ENCODE assay signal across 9 cellular contexts in the genomic region with DNA sequence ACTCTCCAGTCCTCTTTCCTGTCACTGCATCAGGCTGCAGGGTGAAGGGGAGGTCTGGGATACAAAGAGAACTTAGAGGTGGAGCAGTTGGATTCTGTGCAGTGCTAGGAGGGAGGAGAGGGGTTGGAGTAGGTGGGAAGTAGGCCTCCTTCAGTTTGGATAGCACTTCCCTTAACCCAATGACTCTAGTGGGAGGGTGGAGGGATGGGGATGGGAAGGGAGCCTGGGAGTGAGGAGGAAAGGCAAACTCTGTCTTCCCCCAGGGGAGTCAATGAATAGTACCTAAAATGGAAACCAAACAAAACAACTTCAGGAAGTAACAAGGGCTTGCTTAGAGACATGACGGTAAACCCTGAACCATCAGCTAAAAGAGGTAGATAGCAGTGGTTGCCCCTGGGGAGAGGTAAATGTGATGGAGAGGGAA. TPM values are rescaled to one million over a fixed set of nuclear protein-coding genes. Genes with fewer than 3 reads are reported as not detected.
A peak's percentile ranks its signal among the peaks of the same experiment; 100 is the strongest.
DNase-seq lines count a peak whose midpoint lies in the region; ATAC-seq and TF ChIP-seq lines count a peak whose summit lies in the region.
"Had no signal": no experiment of that assay in that cellular context is flagged by ENCODE, and none has a peak within 500 bp of the region (broad histone marks: within the 10 kb centered on the region; RNA-seq: fewer than 3 reads in every experiment).

No MANE protein-coding gene starts in this region.

- DNase-seq in activated naive CD4-positive, alpha-beta T cell treated with anti-CD3 and anti-CD28 coated beads for 36 hours: no peak
- no peak for DNase-seq in activated naive CD4-positive, alpha-beta T cell treated with anti-CD3 and anti-CD28 coated beads, Interleukin-2, amount 50 U/mL, for 16 hours
- DNase-seq in ecto neural progenitor cell (ENCODE audit: low spot score) (peak; percentile 44), mesothelial cell of epicardium (ENCODE audit: low spot score in 2 of 2, unreplicated experiment in 2 of 2) (no peak)
- DNase-seq in stimulated activated CD4-positive, alpha-beta T cell treated with anti-CD3 and anti-CD28 coated beads, Interleukin-2, amount 100 ng/mL, for 24 hours: no peak
- DNase-seq in effector CD8-positive, alpha-beta T cell (lab: John Stamatoyannopoulos, UW): no peak
- DNase-seq: cortex of kidney had no signal

- H3K27ac Mint-ChIP-seq in activated naive CD4-positive, alpha-beta T cell treated with anti-CD3 and anti-CD28 coated beads for 36 hours: no peak overlapping the region
- peak overlapping the region; percentile 87 for H3K27ac Mint-ChIP-seq in mesothelial cell of epicardium

- H3K9me3 Mint-ChIP-seq in activated naive CD4-positive, alpha-beta T cell treated with anti-CD3 and anti-CD28 coated beads for 36 hours: no peaks in the 10 kb centered on the region
- no peaks in the 10 kb centered on the region for H3K9me3 Mint-ChIP-seq in mesothelial cell of epicardium

- peak overlapping the region; percentile 34 for H3K4me3 Mint-ChIP-seq in activated naive CD4-positive, alpha-beta T cell treated with anti-CD3 and anti-CD28 coated beads for 36 hours
- H3K4me3 Mint-ChIP-seq in mesothelial cell of epicardium: peak overlapping the region; percentile 58

- H3K4me1 ChIP-seq in urinary bladder (ENCODE audit: insufficient read depth): no peaks in the 10 kb centered on the region

- no peak for TF ChIP-seq CTCF in mesothelial cell of epicardium (IDR thresholded peaks at IDR 0.05; ENCODE audit: unreplicated experiment)

- peak overlapping the region; percentile 57 for H3K27ac ChIP-seq in urinary bladder (ENCODE audit: low read depth)

- peaks cover 13% of the 10 kb centered on the region for H3K27me3 Mint-ChIP-seq in activated naive CD4-positive, alpha-beta T cell treated with anti-CD3 and anti-CD28 coated beads for 36 hours (ENCODE audit: low read depth)
- H3K27me3 Mint-ChIP-seq in mesothelial cell of epicardium (ENCODE audit: low read depth): no peaks in the 10 kb centered on the region

- H3K4me1 Mint-ChIP-seq in activated naive CD4-positive, alpha-beta T cell treated with anti-CD3 and anti-CD28 coated beads for 36 hours (ENCODE audit: low read depth): peaks cover 15% of the 10 kb centered on the region
- peaks cover 23% of the 10 kb centered on the region for H3K4me1 Mint-ChIP-seq in mesothelial cell of epicardium

- WGBS in urinary bladder: 8% methylated on average over 1 of the region's 1 CpG

- ATAC-seq in GM18498 (IDR thresholded peaks at IDR 0.05; ENCODE audit: unreplicated experiment): no peak

- H3K36me3 Mint-ChIP-seq in activated naive CD4-positive, alpha-beta T cell treated with anti-CD3 and anti-CD28 coated beads for 36 hours (ENCODE audit: low read depth): no peaks in the 10 kb centered on the region
- H3K36me3 Mint-ChIP-seq in mesothelial cell of epicardium: no peaks in the 10 kb centered on the region

- intact Hi-C loops in activated naive CD4-positive, alpha-beta T cell treated with anti-CD3 and anti-CD28 coated beads for 36 hours (cut with micrococcal nuclease): loop anchor here (5.0 kb wide), 1 partner anchor 86 kb away; no protein-coding TSS in a partner anchor

- H3K4me3 ChIP-seq in urinary bladder (ENCODE audit: low read depth, low read length): no peak overlapping the region

- CTCF ChIA-PET in activated naive CD4-positive, alpha-beta T cell treated with anti-CD3 and anti-CD28 coated beads for 36 hours (lab: Charles Lee): interaction anchor here (1.0 to 1.4 kb wide), 4 partner anchors 17 to 86 kb away, joined by 3 to 5 read pairs (median 4); no protein-coding TSS in a partner anchor

- H3K36me3 ChIP-seq in urinary bladder (ENCODE audit: insufficient read depth): no peaks in the 10 kb centered on the region

RNA-seq across cellular contexts. Expression of a gene that starts 30.7 kb away (rescaled TPM):
- total RNA-seq in activated naive CD4-positive, alpha-beta T cell treated with anti-CD3 and anti-CD28 coated beads for 36 hours: 1 to 10 TPM; 1.1 to 1.2 TPM
- total RNA-seq in mesothelial cell of epicardium: 106 to 114 TPM (median 109 TPM) in 3 replicates
- 405 TPM for total RNA-seq in urinary bladder
- 2,591 TPM for polyA plus RNA-seq in urinary bladder

Comparison
In these comparisons a context has a peak if more than half of its experiments do, and no peak if none do; other contexts are left out.
1. RNA of a gene that starts 30.7 kb away (total RNA-seq): 405 TPM in urinary bladder (single experiment) and 106 to 114 TPM in mesothelial cell of epicardium; 1.1 to 1.2 TPM in activated naive CD4-positive, alpha-beta T cell treated with anti-CD3 and anti-CD28 coated beads for 36 hours; every median in the first group is over 10 times any median in the second.